Comparison of ENCODE assay signal across 9 cellular contexts in genomic region chr1:184152944-184153343, GRCh38.
DNase-seq lines count a peak whose midpoint lies in the region; TF ChIP-seq lines count a peak whose summit lies in the region.
"Had no signal": no experiment of that assay in that cellular context is flagged by ENCODE, and none has a peak within 500 bp of the region (broad histone marks: within the 10 kb centered on the region; RNA-seq: fewer than 3 reads in every experiment).

No MANE protein-coding gene starts in this region.

- H3K27ac ChIP-seq in esophagus (ENCODE audit: low read depth in 2 of 2, low read length in 1 of 2) (peak overlapping the region; percentile 37 to 45), neutrophil (peak overlapping the region; percentile 74)

- H3K9me3 ChIP-seq in esophagus (ENCODE audit: control insufficient read depth in 2 of 2, insufficient read depth in 1 of 2, low read depth in 1 of 2, low read length in 1 of 2), result no peaks in the 10 kb centered on the region
- H3K9me3 ChIP-seq in neutrophil, result no peaks in the 10 kb centered on the region

- no peaks in the 10 kb centered on the region for H3K4me1 ChIP-seq in esophagus (ENCODE audit: control insufficient read depth in 2 of 2, insufficient read depth in 2 of 2, low read length in 1 of 2)
- peaks cover 44 to 48% of the 10 kb centered on the region in 2 experiments for H3K4me1 ChIP-seq in neutrophil (ENCODE audit: control insufficient read depth in 1 of 2, insufficient read depth in 1 of 2, low read depth in 1 of 2, low read length in 1 of 2)

- DNase-seq in AG09309 (ENCODE audit: low read depth) (no peak), NCI-H82 (lab: John Stamatoyannopoulos, UW) (peak; percentile 76), SKM-1 (lab: John Stamatoyannopoulos, UW; ENCODE audit: unreplicated experiment) (no peak), NCI-H2029 treated with DMSO at 0.1 percent for 48 hours (lab: John Stamatoyannopoulos, UW) (no peak), hypothalamus (lab: John Stamatoyannopoulos, UW) (no peak)
- no peak for DNase-seq in stimulated activated CD4-positive, alpha-beta T cell treated with anti-CD3 and anti-CD28 coated beads, Interleukin-1b, Interleukin-23, amount 100 ng/mL, for 48 hours
- DNase-seq: DMS79 had no signal

- no peaks in the 10 kb centered on the region for H3K36me3 ChIP-seq in esophagus (ENCODE audit: control insufficient read depth in 2 of 2, insufficient read depth in 2 of 2, low read length in 1 of 2)
- H3K36me3 ChIP-seq in neutrophil, result no peaks in the 10 kb centered on the region

- TF ChIP-seq CTCF in AG09309 (IDR thresholded peaks at IDR 0.05; ENCODE audit: control insufficient read depth, insufficient read depth, low read depth, low read length, missing control alignments) (no peak), neutrophil (IDR thresholded peaks at IDR 0.05) (no peak)

- H3K4me3 ChIP-seq in AG09309 (ENCODE audit: control insufficient read depth, low read depth, low read length) (peak overlapping the region; percentile 1), esophagus (ENCODE audit: low read depth in 1 of 2, low read length in 2 of 2) (peak overlapping the region in 1 of 2 donors; percentile 2), neutrophil (ENCODE audit: low read depth in 1 of 2, low read length in 1 of 2) (peak overlapping the region; percentile 60 to 61)

- WGBS in esophagus, 2 donors, result 44 to 52% methylated on average over 12 of the region's 12 CpGs

- no peaks in the 10 kb centered on the region for H3K27me3 ChIP-seq in esophagus (ENCODE audit: control insufficient read depth in 1 of 2, insufficient read depth in 2 of 2, low read length in 2 of 2)
- H3K27me3 ChIP-seq in neutrophil, result no peaks in the 10 kb centered on the region
